Comparison of ENCODE assay signal across 21 cellular contexts in genomic region chr7:70036695-70037094, GRCh38.
"Had no signal": no experiment of that assay in that cellular context is flagged by ENCODE, and none has a peak within 500 bp of the region (broad histone marks: within the 10 kb centered on the region; RNA-seq: fewer than 3 reads in every experiment).

No MANE protein-coding gene starts in this region.

- H3K27ac Mint-ChIP-seq: nephron progenitor cell had no signal

- H2AFZ ChIP-seq: hepatocyte had no signal

- H3K79me2 ChIP-seq: hepatocyte had no signal

- H3K36me3 Mint-ChIP-seq: naive B cell had no signal

- ATAC-seq: left colon had no signal

- H3K36me3 ChIP-seq: ovary, right atrium auricular region, suprapubic skin, tibial artery, upper lobe of left lung, uterus had no signal

- H3K27ac ChIP-seq: dorsolateral prefrontal cortex, hepatocyte, ovary, right atrium auricular region, suprapubic skin, tibial artery, upper lobe of left lung, uterus had no signal

- H3K9me3 ChIP-seq: ovary, right atrium auricular region, suprapubic skin, tibial artery, upper lobe of left lung, uterus had no signal

- H3K4me3 Mint-ChIP-seq: naive B cell, nephron progenitor cell had no signal

- H3K4me2 ChIP-seq: hepatocyte had no signal

- DNase-seq: cortex of kidney; effector CD8-positive, alpha-beta T cell; foreskin melanocyte; head of caudate nucleus; left colon; left ventricle myocardium superior; mesenchymal stem cell; naive B cell; nephron progenitor cell; ovary; small intestine; stimulated activated CD4-positive, alpha-beta T cell treated with anti-CD3 and anti-CD28 coated beads, Interleukin-12 subunit alpha, Interleukin-12 subunit beta, amount 100 ng/mL, for 4 hours; stimulated activated naive CD4-positive, alpha-beta T cell treated with Interleukin-2 at 50 U/mL for 16 hours; tibial artery; upper lobe of left lung; uterus had no signal

- H3K27me3 Mint-ChIP-seq: naive B cell had no signal

- H3K4me3 ChIP-seq: dorsolateral prefrontal cortex, hepatocyte, lung, ovary, right atrium auricular region, suprapubic skin, tibial artery, upper lobe of left lung, uterus had no signal

- FAIRE-seq: small intestine had no signal

- H3K27me3 ChIP-seq: dorsolateral prefrontal cortex, hepatocyte, ovary, right atrium auricular region, suprapubic skin, tibial artery, upper lobe of left lung, uterus had no signal

- H3K4me1 ChIP-seq: right atrium auricular region, suprapubic skin, tibial artery, uterus had no signal
